19 cellular contexts compared by ENCODE assay signal in genomic region chr4:42702895-42703294, GRCh38.
"Had no signal": no experiment of that assay in that cellular context is flagged by ENCODE, and none has a peak within 500 bp of the region (broad histone marks: within the 10 kb centered on the region; RNA-seq: fewer than 3 reads in every experiment).

No MANE protein-coding gene starts in this region.

- H3K4me3 Mint-ChIP-seq: immature natural killer cell, memory B cell had no signal

- H3K4me1 Mint-ChIP-seq: memory B cell had no signal

- ATAC-seq: foreskin keratinocyte, gastroesophageal sphincter, heart left ventricle, left colon, left lobe of liver had no signal

- DNase-seq: dermis blood vessel endothelial cell; dorsolateral prefrontal cortex; effector CD4-positive, alpha-beta T cell; effector memory CD4-positive, alpha-beta T cell; foreskin keratinocyte; heart left ventricle; hypothalamus; immature natural killer cell; islet precursor cell; kidney; kidney glomerular epithelial cell; left colon; left ventricle myocardium inferior; mammary epithelial cell; mesendoderm; midbrain had no signal

- H3K27ac Mint-ChIP-seq: immature natural killer cell, memory B cell had no signal
